ENCODE assay signal across 1 cellular context in genomic region chr16:4538067-4538385, GRCh38.
TF ChIP-seq lines count a peak whose summit lies in the region.

No MANE protein-coding gene starts in this region.

TF ChIP-seq in HepG2, 621 proteins besides CTCF, POLR2A, EP300 and RAD21 (continued from another document):
- peak; percentile 19; the same call in 1 of the 2 replicates for TF ChIP-seq ZFP82 (CRISPR knock-in tag; IDR thresholded peaks at IDR 0.05; ENCODE audit: borderline replicate concordance)
- TF ChIP-seq PLRG1 (conservative IDR thresholded peaks at IDR 0.05), result no peak
- no peak for TF ChIP-seq ZNF737 (CRISPR knock-in tag; IDR thresholded peaks at IDR 0.05; ENCODE audit: borderline replicate concordance)
- no peak for TF ChIP-seq GPN1 (CRISPR knock-in tag; IDR thresholded peaks at IDR 0.05; ENCODE audit: borderline replicate concordance)
- TF ChIP-seq ZNF646 (CRISPR knock-in tag; IDR thresholded peaks at IDR 0.05), result no peak
- TF ChIP-seq THAP8 (CRISPR knock-in tag; IDR thresholded peaks at IDR 0.05; ENCODE audit: borderline replicate concordance), result no peak
- TF ChIP-seq ZBTB40 (IDR thresholded peaks at IDR 0.05), result no peak
- no peak for TF ChIP-seq ZBTB40 (CRISPR knock-in tag; IDR thresholded peaks at IDR 0.05)
- peak; percentile 86 for TF ChIP-seq AGO2 (optimal IDR thresholded peaks at IDR 0.05; ENCODE audit: low read depth, low read length)
- TF ChIP-seq MTF2 (CRISPR knock-in tag; IDR thresholded peaks at IDR 0.05; ENCODE audit: borderline replicate concordance), result no peak
